Comparison of ENCODE assay signal across 1 cellular context in the genomic region with DNA sequence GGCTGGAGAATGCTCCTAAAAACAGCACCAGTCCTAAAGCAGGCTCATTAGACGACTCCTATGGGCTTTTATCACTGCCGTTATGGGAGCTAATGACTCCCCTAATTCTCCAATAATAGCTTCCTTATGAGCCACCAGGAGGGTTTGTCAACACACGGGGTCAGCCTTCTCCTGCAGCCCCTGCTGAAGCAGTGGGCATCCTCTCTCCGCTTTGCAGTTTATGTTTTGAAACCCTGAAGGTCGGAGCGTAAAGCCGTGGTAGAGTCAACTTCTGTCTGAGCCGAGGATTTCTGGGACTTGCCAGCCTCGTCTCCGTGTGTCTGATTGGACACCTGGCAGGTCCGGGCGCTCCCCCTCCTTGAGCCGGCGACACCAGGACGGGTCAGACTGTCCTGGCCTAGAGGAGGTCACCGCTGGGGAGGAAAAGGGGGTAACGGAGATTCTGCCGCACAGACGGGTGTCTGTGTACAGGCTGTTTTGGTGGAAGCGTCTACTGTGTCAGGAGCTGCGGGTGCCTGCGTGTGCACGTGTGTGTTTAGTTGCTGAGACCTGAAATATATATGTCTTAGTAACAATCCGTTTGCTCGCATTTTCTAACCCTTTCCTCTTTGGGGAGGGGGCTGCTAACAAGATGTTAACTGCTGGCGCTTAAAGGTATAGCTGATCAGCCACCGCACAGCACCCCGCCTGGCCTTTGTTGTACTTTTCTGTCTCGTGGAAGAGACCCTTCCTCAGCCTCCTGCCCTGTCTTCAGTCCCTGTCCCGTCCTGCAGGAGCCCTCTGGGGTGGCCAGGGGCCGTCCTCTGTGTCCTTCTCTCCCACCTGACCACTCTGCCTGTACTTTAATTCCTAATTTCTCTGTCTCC.
TF ChIP-seq lines count a peak whose summit lies in the region.

No MANE protein-coding gene starts in this region.

TF ChIP-seq in K562, 482 proteins besides CTCF, POLR2A, EP300 and RAD21 (continued from another document):
- TF ChIP-seq SIN3A (IDR thresholded peaks at IDR 0.05; ENCODE audit: borderline replicate concordance in 2 of 2, control insufficient read depth in 1 of 2, low read depth in 2 of 2, low read length in 2 of 2): peak in 1 of 2 experiments; percentile 29; a peak in 1 of 4 replicates
